In genomic region chr21:43355196-43355924, GRCh38 we compare ENCODE assay signal across 13 cellular contexts.
DNase-seq lines count a peak whose midpoint lies in the region; ATAC-seq and TF ChIP-seq lines count a peak whose summit lies in the region.
"Had no signal": no experiment of that assay in that cellular context is flagged by ENCODE, and none has a peak within 500 bp of the region (broad histone marks: within the 10 kb centered on the region; RNA-seq: fewer than 3 reads in every experiment).

No MANE protein-coding gene starts in this region.

- no peaks in the 10 kb centered on the region for H3K36me3 ChIP-seq in OCI-LY1 (ENCODE audit: insufficient read depth, low read length)
- H3K36me3 ChIP-seq in neuronal stem cell (replicated peaks in 1 of 2; ENCODE audit: control insufficient read depth in 2 of 2, insufficient read depth in 2 of 2, low read length in 2 of 2), result no peaks in the 10 kb centered on the region
- H3K36me3 ChIP-seq: neural progenitor cell had no signal

- peak overlapping the region; percentile 64 for H3K4me2 ChIP-seq in OCI-LY1 (ENCODE audit: low read length)
- no peak overlapping the region for H3K4me2 ChIP-seq in neuronal stem cell (ENCODE audit: insufficient read depth, low read length, poor library complexity, severe bottlenecking)
- H3K4me2 ChIP-seq: A549, neural progenitor cell had no signal

- CTCF ChIA-PET in activated CD4-positive, alpha-beta T cell treated with anti-CD3 and anti-CD28 coated beads for 36 hours (lab: Charles Lee), result interaction anchor here (0.6 kb wide), 1 partner anchor 1039 kb away, joined by 3 read pairs; no protein-coding TSS in a partner anchor

- no peaks in the 10 kb centered on the region for H3K9me3 ChIP-seq in OCI-LY1 (ENCODE audit: low read length)
- no peaks in the 10 kb centered on the region for H3K9me3 ChIP-seq in neuronal stem cell (replicated peaks in 1 of 2; ENCODE audit: control insufficient read depth in 2 of 2, insufficient read depth in 1 of 2, low read depth in 1 of 2, low read length in 2 of 2)
- H3K9me3 ChIP-seq: A549 had no signal

- peak overlapping the region; percentile 40 for H3K18ac ChIP-seq in neuronal stem cell (ENCODE audit: low read length)

- H3K23ac ChIP-seq in neuronal stem cell (ENCODE audit: low read depth, low read length, poor library complexity), result no peak overlapping the region

- H3K14ac ChIP-seq in neuronal stem cell (ENCODE audit: low read length), result no peak overlapping the region

- H2BK120ac ChIP-seq in neuronal stem cell (ENCODE audit: low read depth, low read length), result no peak overlapping the region

- H3K4me1 ChIP-seq in OCI-LY1 (ENCODE audit: insufficient read depth, low read length, severe bottlenecking) (peaks cover 63% of the 10 kb centered on the region), neuronal stem cell (ENCODE audit: control insufficient read depth in 2 of 2, insufficient read depth in 1 of 2, low read depth in 1 of 2, low read length in 2 of 2) (peaks cover 2 to 24% of the 10 kb centered on the region in 2 donors)
- H3K4me1 ChIP-seq: A549, neural progenitor cell had no signal

- H4K8ac ChIP-seq in neuronal stem cell (ENCODE audit: low read depth, low read length), result peak overlapping the region; percentile 56

- POLR2A ChIA-PET in activated CD4-positive, alpha-beta T cell treated with anti-CD3 and anti-CD28 coated beads for 36 hours (lab: Charles Lee), result no interaction called here

- peak overlapping the region; percentile 8 for H2AK5ac ChIP-seq in neuronal stem cell (ENCODE audit: low read depth, low read length)

- peak overlapping the region; percentile 28 for H3K27ac Mint-ChIP-seq in activated CD4-positive, alpha-beta T cell treated with anti-CD3 and anti-CD28 coated beads for 36 hours
- peak overlapping the region; percentile 95 to 100 (median 99) for H3K27ac Mint-ChIP-seq in IgD-negative memory B cell
- H3K27ac Mint-ChIP-seq: dendritic cell treated with granulocyte-macrophage colony-stimulating factor and Interleukin-4, amounts not matched to agents 40 ng/mL and 50 ng/mL, for 4 days had no signal

- no peaks in the 10 kb centered on the region; the same call in 1 of the 2 replicates for H3F3A ChIP-seq in OCI-LY1 (ENCODE audit: insufficient read depth, low read length)

- H3K79me1 ChIP-seq in neuronal stem cell (ENCODE audit: low read depth, low read length), result no peaks in the 10 kb centered on the region

- H3K4me3 ChIP-seq in OCI-LY1 (ENCODE audit: low read depth, low read length, poor library complexity, severe bottlenecking), result peak overlapping the region; percentile 20
- H3K4me3 ChIP-seq in neuronal stem cell (ENCODE audit: low read length in 2 of 2), result no peak overlapping the region
- H3K4me3 ChIP-seq: A549, K562, neural progenitor cell had no signal

- H3K27me3 Mint-ChIP-seq in activated CD4-positive, alpha-beta T cell treated with anti-CD3 and anti-CD28 coated beads for 36 hours, result no peaks in the 10 kb centered on the region
- H3K27me3 Mint-ChIP-seq in IgD-negative memory B cell, result no peaks in the 10 kb centered on the region

- no peak overlapping the region for H3K4ac ChIP-seq in neuronal stem cell (ENCODE audit: low read length)

- no peaks in the 10 kb centered on the region for H3K9me2 ChIP-seq in OCI-LY1 (ENCODE audit: low read depth, low read length)

- H3K27ac ChIP-seq in OCI-LY1 (ENCODE audit: low read depth, low read length, poor library complexity, severe bottlenecking) (peak overlapping the region; percentile 97), neuronal stem cell (replicated peaks; ENCODE audit: low read length) (no peak overlapping the region)
- H3K27ac ChIP-seq: neural progenitor cell had no signal

- no peaks in the 10 kb centered on the region for H3K9me3 Mint-ChIP-seq in activated CD4-positive, alpha-beta T cell treated with anti-CD3 and anti-CD28 coated beads for 36 hours (ENCODE audit: low read depth)
- no peaks in the 10 kb centered on the region for H3K9me3 Mint-ChIP-seq in IgD-negative memory B cell
- H3K9me3 Mint-ChIP-seq: dendritic cell treated with granulocyte-macrophage colony-stimulating factor and Interleukin-4, amounts not matched to agents 40 ng/mL and 50 ng/mL, for 4 days; neural progenitor cell had no signal

- ATAC-seq in activated CD4-positive, alpha-beta T cell treated with anti-CD3 and anti-CD28 coated beads for 36 hours, result no peak
- no peak for ATAC-seq in GM21529 (IDR thresholded peaks at IDR 0.05; ENCODE audit: unreplicated experiment)

- no CpG with 5 or more reads among the region's 26 CpGs for WGBS in neuronal stem cell (ENCODE audit: extremely low coverage in 2 of 2, insufficient read length in 2 of 2, insufficient replicate concordance in 1 of 2), 2 donors

- H2AFZ ChIP-seq in OCI-LY1 (ENCODE audit: low read length), result no peak overlapping the region
- H2AFZ ChIP-seq in neuronal stem cell (ENCODE audit: low read length), result peak overlapping the region; percentile 69
- H2AFZ ChIP-seq: neural progenitor cell had no signal

- H3K9ac ChIP-seq in OCI-LY1 (ENCODE audit: low read length), result peak overlapping the region; percentile 20; the same call in 1 of the 2 replicates
- H3K9ac ChIP-seq in neuronal stem cell (ENCODE audit: low read depth, low read length, poor library complexity), result no peak overlapping the region
- H3K9ac ChIP-seq: neural progenitor cell had no signal

- H4K20me1 ChIP-seq in OCI-LY1 (ENCODE audit: insufficient read depth, low read length), result no peaks in the 10 kb centered on the region

- H3K27me3 ChIP-seq in OCI-LY1 (ENCODE audit: insufficient read depth, low read length) (no peaks in the 10 kb centered on the region), neuronal stem cell (ENCODE audit: control insufficient read depth in 3 of 3, insufficient read depth in 3 of 3, low read depth in 1 of 3, low read length in 3 of 3) (no peaks in the 10 kb centered on the region)
- H3K27me3 ChIP-seq: neural progenitor cell had no signal

- peak overlapping the region; percentile 75 for H4K91ac ChIP-seq in neuronal stem cell (ENCODE audit: low read depth, low read length, poor library complexity)

- peak overlapping the region; percentile 1 for H2BK5ac ChIP-seq in neuronal stem cell (ENCODE audit: low read length)

- no peak overlapping the region for H3K4me3 Mint-ChIP-seq in activated CD4-positive, alpha-beta T cell treated with anti-CD3 and anti-CD28 coated beads for 36 hours
- H3K4me3 Mint-ChIP-seq in IgD-negative memory B cell, result peak overlapping the region; percentile 22 to 67 (median 58)
- H3K4me3 Mint-ChIP-seq: dendritic cell treated with granulocyte-macrophage colony-stimulating factor and Interleukin-4, amounts not matched to agents 40 ng/mL and 50 ng/mL, for 4 days; neural progenitor cell had no signal

- H2BK12ac ChIP-seq in neuronal stem cell (ENCODE audit: low read length), result no peak overlapping the region

- peaks cover 10% of the 10 kb centered on the region for H3K4me1 Mint-ChIP-seq in activated CD4-positive, alpha-beta T cell treated with anti-CD3 and anti-CD28 coated beads for 36 hours
- H3K4me1 Mint-ChIP-seq in IgD-negative memory B cell, result peaks cover 31 to 50% (median 37%) of the 10 kb centered on the region in 3 donors

- intact Hi-C loops in activated CD4-positive, alpha-beta T cell treated with anti-CD3 and anti-CD28 coated beads for 36 hours (cut with DNase I, micrococcal nuclease), result no loop called here

- DNase-seq in activated CD4-positive, alpha-beta T cell treated with anti-CD3 and anti-CD28 coated beads for 36 hours, result no peak
- no peak for DNase-seq in activated CD4-positive, alpha-beta T cell treated with anti-CD3 and anti-CD28 coated beads, Interleukin-2, amount 50 U/mL, for 4 hours
- DNase-seq in neuronal stem cell (ENCODE audit: low spot score) (no peak), GM13977 (ENCODE audit: low spot score) (no peak), NCI-H82 (lab: John Stamatoyannopoulos, UW) (no peak)
- DNase-seq: NK-92 treated with Interleukin-12 subunit alpha and Interleukin-12 subunit beta, amount 100 ng/mL, for 24 hours had no signal

- in situ Hi-C loops in GM13977 (cut with MboI; ENCODE audit: low pct_unique_long_range_greater_than_20kb, low sequenced_read_pairs, unreplicated experiment), result no loop called here

- H2BK15ac ChIP-seq in neuronal stem cell (ENCODE audit: low read length), result peak overlapping the region; percentile 86

- TF ChIP-seq CTCF in OCI-LY1 (IDR thresholded peaks at IDR 0.05; ENCODE audit: low read length), result no peak
- TF ChIP-seq CTCF in GM13977 (IDR thresholded peaks at IDR 0.05; ENCODE audit: extremely low read depth, insufficient read depth, missing control alignments), result no peak

- H3K36me3 Mint-ChIP-seq in activated CD4-positive, alpha-beta T cell treated with anti-CD3 and anti-CD28 coated beads for 36 hours (ENCODE audit: low read depth), result no peaks in the 10 kb centered on the region
- H3K36me3 Mint-ChIP-seq in IgD-negative memory B cell, result no peaks in the 10 kb centered on the region
- H3K36me3 Mint-ChIP-seq: neural progenitor cell had no signal

- H3K79me2 ChIP-seq in OCI-LY1 (ENCODE audit: insufficient read depth, low read length), result no peaks in the 10 kb centered on the region
